1 cellular context compared by ENCODE assay signal in the genomic region with DNA sequence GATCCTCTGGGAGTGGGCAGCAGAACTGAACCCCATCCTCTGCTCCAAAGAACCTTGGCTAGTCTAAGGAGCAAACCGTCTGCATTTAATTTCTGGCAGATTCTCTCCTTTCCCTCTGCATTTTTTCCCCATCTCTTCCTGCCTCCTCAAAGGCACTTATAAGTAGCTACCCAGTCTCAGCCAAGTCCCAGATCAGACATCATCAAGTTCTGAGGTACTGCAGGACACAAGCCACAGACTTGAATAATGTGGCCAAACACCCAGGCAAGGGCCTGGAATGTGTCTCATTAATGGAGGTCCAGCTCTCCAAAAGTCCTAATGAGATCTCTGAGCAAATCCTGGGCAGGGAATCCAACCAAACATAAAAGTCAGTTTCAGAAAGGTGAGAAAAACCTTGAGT.
TF ChIP-seq lines count a peak whose summit lies in the region.

No MANE protein-coding gene starts in this region.

TF ChIP-seq in H1, 55 proteins besides CTCF, POLR2A, EP300 and RAD21 (continued from another document):
- no peak for TF ChIP-seq ATF2 (IDR thresholded peaks at IDR 0.05; ENCODE audit: low read length)
- TF ChIP-seq TEAD4 (IDR thresholded peaks at IDR 0.05; ENCODE audit: low read depth, low read length) = no peak
- no peak for TF ChIP-seq TCF12 (IDR thresholded peaks at IDR 0.05; ENCODE audit: low read depth, low read length)
- no peak for TF ChIP-seq CEBPB (IDR thresholded peaks at IDR 0.05; ENCODE audit: low read depth, low read length)
- no peak for TF ChIP-seq CBX8 (IDR thresholded peaks at IDR 0.05; ENCODE audit: borderline replicate concordance, low read depth, low read length)
- TF ChIP-seq RNF2 (IDR thresholded peaks at IDR 0.05; ENCODE audit: borderline replicate concordance, low read depth, low read length, missing control alignments, poor library complexity, severe bottlenecking) = no peak
- no peak for TF ChIP-seq CBX5 (IDR thresholded peaks at IDR 0.05; ENCODE audit: low read depth, low read length)
